20 cellular contexts compared by ENCODE assay signal in genomic region chr17:67573987-67574657, GRCh38.
DNase-seq lines count a peak whose midpoint lies in the region; ATAC-seq and TF ChIP-seq lines count a peak whose summit lies in the region.
"Had no signal": no experiment of that assay in that cellular context is flagged by ENCODE, and none has a peak within 500 bp of the region (broad histone marks: within the 10 kb centered on the region; RNA-seq: fewer than 3 reads in every experiment).

No MANE protein-coding gene starts in this region.

- H2AFZ ChIP-seq in OCI-LY3 (ENCODE audit: low read depth, low read length), result no peak overlapping the region
- H2AFZ ChIP-seq: parathyroid adenoma, PC-9 had no signal

- intact Hi-C loops in lower lobe of right lung (cut with DNase I), result no loop called here

- H3K4me1 ChIP-seq in OCI-LY3 (ENCODE audit: low read length) (peaks cover 97% of the 10 kb centered on the region), lower lobe of right lung (no peaks in the 10 kb centered on the region)
- H3K4me1 ChIP-seq: gastrocnemius medialis, left ventricle myocardium inferior, parathyroid adenoma, transverse colon had no signal

- H3K9me3 ChIP-seq in OCI-LY3 (ENCODE audit: insufficient read depth, low read length) (no peaks in the 10 kb centered on the region), lower lobe of right lung (no peaks in the 10 kb centered on the region)
- H3K9me3 ChIP-seq: BLaER1, gastrocnemius medialis, left ventricle myocardium inferior, MG63, transverse colon had no signal

- H3K27me3 ChIP-seq in OCI-LY3 (ENCODE audit: low read depth, low read length) (no peaks in the 10 kb centered on the region), lower lobe of right lung (ENCODE audit: low read depth) (no peaks in the 10 kb centered on the region)
- H3K27me3 ChIP-seq: BLaER1, gastrocnemius medialis, transverse colon had no signal

- H3K36me3 ChIP-seq in OCI-LY3 (replicated peaks; ENCODE audit: low read depth, low read length), result no peaks in the 10 kb centered on the region
- peaks cover 12% of the 10 kb centered on the region for H3K36me3 ChIP-seq in lower lobe of right lung
- H3K36me3 ChIP-seq: gastrocnemius medialis, MG63 had no signal

- H3K9ac ChIP-seq in OCI-LY3 (ENCODE audit: low read length), result peak overlapping the region; percentile 57
- H3K9ac ChIP-seq: BLaER1, parathyroid adenoma had no signal

- H4K20me1 ChIP-seq in OCI-LY3 (ENCODE audit: insufficient read depth, low read length), result no peaks in the 10 kb centered on the region
- H4K20me1 ChIP-seq: BLaER1 had no signal

- DNase-seq in DMS53 treated with DMSO at 0.1 percent for 48 hours (lab: John Stamatoyannopoulos, UW; ENCODE audit: unreplicated experiment) (peak; percentile 50), kidney glomerular epithelial cell (lab: John Stamatoyannopoulos, UW) (peak; percentile 46), lower lobe of right lung (no peak)
- DNase-seq: activated CD4-positive, alpha-beta T cell treated with anti-CD3 and anti-CD28 coated beads, Interleukin-2, amount 50 U/mL, for 1 hour; DMS79 treated with DMSO at 0.1 percent for 48 hours; gastrocnemius medialis; HCEC 1CT; left ventricle myocardium inferior; MG63; NCI-H2029; NCI-H524 treated with DMSO at 0.1 percent for 48 hours; PC-9; transverse colon had no signal

- H3K79me2 ChIP-seq in OCI-LY3 (ENCODE audit: low read length), result peaks cover 17% of the 10 kb centered on the region; the same call in 1 of the 2 replicates
- H3K79me2 ChIP-seq: parathyroid adenoma had no signal

- peak overlapping the region; percentile 53 for H3K4me3 ChIP-seq in OCI-LY3 (ENCODE audit: low read length)
- H3K4me3 ChIP-seq in lower lobe of right lung, result no peak overlapping the region
- H3K4me3 ChIP-seq: BLaER1, gastrocnemius medialis, left ventricle myocardium inferior, MG63, PC-9, smooth muscle cell, transverse colon had no signal

- TF ChIP-seq CTCF in OCI-LY3 (IDR thresholded peaks at IDR 0.05; ENCODE audit: low read depth, low read length) (no peak), lower lobe of right lung (IDR thresholded peaks at IDR 0.05) (no peak)

- peak overlapping the region; percentile 64 for H3K4me2 ChIP-seq in OCI-LY3 (ENCODE audit: low read length)
- H3K4me2 ChIP-seq: BLaER1, PC-9, smooth muscle cell had no signal

- H3K27ac ChIP-seq in OCI-LY3 (ENCODE audit: low read length) (peak overlapping the region; percentile 97), lower lobe of right lung (no peak overlapping the region)
- H3K27ac ChIP-seq: BLaER1, gastrocnemius medialis, left ventricle myocardium inferior, parathyroid adenoma, PC-9, transverse colon had no signal

- ATAC-seq in GM18861 (IDR thresholded peaks at IDR 0.05; ENCODE audit: unreplicated experiment), result peak; percentile 3
- no peak for ATAC-seq in lower lobe of right lung
- ATAC-seq in GM21367 (IDR thresholded peaks at IDR 0.05; ENCODE audit: unreplicated experiment), result no peak
- ATAC-seq in HG02938 (IDR thresholded peaks at IDR 0.05; ENCODE audit: unreplicated experiment), result no peak
- ATAC-seq: gastrocnemius medialis had no signal
